In genomic region chr3:55658297-55659022, GRCh38 we compare ENCODE assay signal across 14 cellular contexts.
DNase-seq lines count a peak whose midpoint lies in the region; ATAC-seq and TF ChIP-seq lines count a peak whose summit lies in the region.
"Had no signal": no experiment of that assay in that cellular context is flagged by ENCODE, and none has a peak within 500 bp of the region (broad histone marks: within the 10 kb centered on the region; RNA-seq: fewer than 3 reads in every experiment).

No MANE protein-coding gene starts in this region.

- no peak for TF ChIP-seq CTCF in GM06990 (IDR thresholded peaks at IDR 0.05; ENCODE audit: insufficient read depth, low read length, poor library complexity, severe bottlenecking)

- H3K4me3 ChIP-seq in GM06990 (replicated peaks; ENCODE audit: low read depth, low read length) (no peak overlapping the region), SJCRH30 (no peak overlapping the region)

- ATAC-seq in GM19025 (IDR thresholded peaks at IDR 0.05; ENCODE audit: low read depth, unreplicated experiment), result peak; percentile 47
- peak; percentile 40 for ATAC-seq in HG03432 (IDR thresholded peaks at IDR 0.05; ENCODE audit: unreplicated experiment)
- no peak for ATAC-seq in HG03354 (IDR thresholded peaks at IDR 0.05; ENCODE audit: poor library complexity, severe bottlenecking, unreplicated experiment)
- ATAC-seq: left ventricle myocardium superior; naive thymus-derived CD4-positive, alpha-beta T cell had no signal

- H3K36me3 ChIP-seq in GM06990 (ENCODE audit: control insufficient read depth, insufficient read depth, low read length), result no peaks in the 10 kb centered on the region
- H3K36me3 ChIP-seq in SJCRH30, result no peaks in the 10 kb centered on the region

- DNase-seq in GM06990 (ENCODE audit: extremely low read depth, insufficient read length), result peak; percentile 54
- peak; percentile 17 to 46 for DNase-seq in SJCRH30
- DNase-seq in HCEC 1CT, result no peak
- no peak for DNase-seq in SW 1271 (lab: John Stamatoyannopoulos, UW)
- DNase-seq in NCI-H774 (lab: John Stamatoyannopoulos, UW), result no peak
- DNase-seq: activated CD4-positive, alpha-beta T cell treated with anti-CD3 and anti-CD28 coated beads, Interleukin-2, amount 50 U/mL, for 48 hours; amniotic stem cell; cortex of kidney; left ventricle myocardium superior; naive thymus-derived CD4-positive, alpha-beta T cell; trophoblast cell had no signal

- peaks cover 7% of the 10 kb centered on the region; the same call in 1 of the 2 replicates for H3K4me1 ChIP-seq in SJCRH30

- H3K9me3 ChIP-seq in SJCRH30 (replicated peaks), result no peaks in the 10 kb centered on the region

- no peak overlapping the region for H3K27ac ChIP-seq in SJCRH30

- H3K27me3 ChIP-seq in GM06990 (replicated peaks; ENCODE audit: control insufficient read depth, insufficient read depth, low read length) (no peaks in the 10 kb centered on the region), SJCRH30 (no peaks in the 10 kb centered on the region)

Comparison
In these comparisons a context has a peak if more than half of its experiments do, and no peak if none do; other contexts are left out.
1. DNase-seq: peak in GM06990 (single experiment) and SJCRH30 (2 of 2); none in HCEC 1CT (single experiment), SW 1271 (0 of 2) and NCI-H774 (single experiment).